ENCODE assay signal across 7 cellular contexts in the genomic region with DNA sequence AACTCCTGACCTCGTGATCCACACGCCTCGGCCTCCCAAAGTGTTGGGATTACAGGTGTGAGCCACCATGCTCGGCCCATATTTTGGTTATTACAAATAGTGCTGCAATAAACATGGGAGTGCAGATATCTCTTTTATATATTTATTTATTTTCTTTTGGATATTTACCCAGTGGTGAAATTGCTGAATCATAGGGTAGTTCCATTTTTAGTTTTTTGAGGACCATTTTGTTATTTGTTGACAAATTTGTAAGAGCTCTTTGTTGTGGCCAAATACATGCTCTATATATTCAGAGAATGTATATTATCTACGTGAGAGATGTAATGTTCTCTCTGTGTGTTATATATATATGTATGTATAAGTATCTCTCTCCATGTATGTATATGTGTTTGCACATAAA.
"Had no signal": no experiment of that assay in that cellular context is flagged by ENCODE, and none has a peak within 500 bp of the region (broad histone marks: within the 10 kb centered on the region; RNA-seq: fewer than 3 reads in every experiment).

No MANE protein-coding gene starts in this region.

- DNase-seq: IMR-90, KBM-7, KG1 had no signal

- ATAC-seq: HepG2 had no signal

- H3K27ac ChIP-seq: HL-60, KMS-11 had no signal

- H3K9ac ChIP-seq: KMS-11 had no signal

- FAIRE-seq: HepG2, HTR-8/SVneo had no signal

- H3K4me2 ChIP-seq: KMS-11 had no signal
